17 cellular contexts compared by ENCODE assay signal in the genomic region with DNA sequence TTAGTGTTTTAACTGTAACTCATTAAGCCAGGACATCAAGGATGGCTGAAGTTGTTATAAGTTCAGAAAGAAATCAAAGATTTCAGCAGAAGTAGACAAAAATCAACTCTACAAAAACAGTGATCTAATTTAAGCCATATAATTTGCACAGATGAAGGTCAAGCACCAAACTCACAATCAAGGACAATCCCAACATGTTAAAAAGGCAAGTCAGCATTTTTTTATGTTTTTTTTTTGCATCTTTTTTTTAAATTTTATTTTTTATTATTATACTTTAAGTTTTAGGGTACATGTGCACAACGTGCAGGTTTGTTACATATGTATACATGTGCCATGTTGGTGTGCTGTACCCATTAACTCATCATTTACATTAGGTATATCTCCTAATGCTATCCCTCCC. TPM values are rescaled to one million over a fixed set of nuclear protein-coding genes. Genes with fewer than 3 reads are reported as not detected.
"Had no signal": no experiment of that assay in that cellular context is flagged by ENCODE, and none has a peak within 500 bp of the region (broad histone marks: within the 10 kb centered on the region; RNA-seq: fewer than 3 reads in every experiment).

No MANE protein-coding gene starts in this region.

RNA-seq across cellular contexts. Expression of gene NT5DC4, which starts 4.7 kb away (rescaled TPM):
- total RNA-seq: colonic mucosa, dermis microvascular lymphatic vessel endothelial cell, endodermal cell, esophagus mucosa, esophagus squamous epithelium, gastrocnemius medialis, glomerular endothelial cell, kidney epithelial cell, left cardiac atrium, left ventricle myocardium superior, lower leg skin, lung microvascular endothelial cell, mesenteric fat pad, mesothelial cell of epicardium, mucosa of descending colon, myocyte had no signal
- polyA plus RNA-seq: heart right ventricle had no signal

RNA-seq across cellular contexts. Expression of gene CKAP2L, which starts 48.3 kb away (rescaled TPM):
- total RNA-seq: mesenteric fat pad had no signal
